Comparison of ENCODE assay signal across 9 cellular contexts in the genomic region with DNA sequence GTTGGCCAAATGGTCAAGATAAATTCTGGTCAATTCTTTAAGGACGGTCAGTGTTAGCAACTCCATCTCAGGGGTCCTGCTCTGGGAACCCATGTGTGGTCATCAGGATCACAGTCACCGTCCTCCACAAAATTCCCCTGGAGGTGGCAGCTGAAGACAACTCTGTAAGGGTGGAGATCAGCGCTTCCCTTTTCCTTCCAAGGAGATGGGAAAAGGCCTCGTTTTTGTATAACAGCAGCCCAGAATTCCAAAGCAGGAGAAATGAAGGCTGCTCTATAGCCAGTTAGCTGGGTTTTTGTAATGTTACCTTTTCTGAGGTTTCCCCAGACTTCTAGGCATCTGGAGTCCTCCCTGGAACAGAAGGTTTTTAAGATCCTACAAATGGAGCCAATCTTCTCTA.
"Had no signal": no experiment of that assay in that cellular context is flagged by ENCODE, and none has a peak within 500 bp of the region (broad histone marks: within the 10 kb centered on the region; RNA-seq: fewer than 3 reads in every experiment).

No MANE protein-coding gene starts in this region.

- H3K36me3 ChIP-seq: HAP-1 had no signal

- DNase-seq: GM23248, GOT3, H7, IMR-90, Kasumi-1, KG1 had no signal

- H3K27ac ChIP-seq: GM23248 had no signal

- H3K4me3 ChIP-seq: GM23248, HAP-1, K562 had no signal

- ATAC-seq: HCT116, K562 had no signal

- H3K9ac ChIP-seq: GM23248 had no signal

- H3K4me1 ChIP-seq: HAP-1 had no signal

- H2AFZ ChIP-seq: GM23248 had no signal
